Comparison of ENCODE assay signal across 22 cellular contexts in the genomic region with DNA sequence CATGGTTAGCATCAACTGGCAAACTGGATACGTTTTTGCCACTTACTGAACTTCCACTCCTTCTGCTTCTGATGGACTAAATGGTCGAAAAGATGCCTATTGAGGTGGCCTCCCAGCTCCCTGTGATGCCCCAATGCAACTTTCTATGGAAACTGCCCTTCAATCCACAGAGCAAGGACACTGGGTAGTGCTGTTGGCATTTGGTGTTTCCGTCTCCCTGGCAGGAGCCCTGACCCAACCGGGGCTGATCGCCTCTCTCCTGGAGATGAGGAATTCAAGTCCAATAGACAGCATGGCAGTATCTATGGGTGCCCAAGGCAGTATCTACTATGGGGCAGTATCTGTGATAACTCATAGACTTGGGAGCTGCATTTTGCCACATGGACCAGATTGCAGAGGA.
"Had no signal": no experiment of that assay in that cellular context is flagged by ENCODE, and none has a peak within 500 bp of the region (broad histone marks: within the 10 kb centered on the region; RNA-seq: fewer than 3 reads in every experiment).

No MANE protein-coding gene starts in this region.

- H3K27ac ChIP-seq: KMS-11, RWPE1, SJSA1, SK-N-MC had no signal

- H3K4me3 ChIP-seq: SJSA1, SK-N-MC had no signal

- H3K27me3 ChIP-seq: SJSA1 had no signal

- ATAC-seq: HepG2, Panc1, PC-3 had no signal

- FAIRE-seq: HepG2 had no signal

- DNase-seq: IMR-90, Kasumi-1, MM.1S, NCI-H1092 treated with DMSO at 0.1 percent for 48 hours, NCI-H1436, NCI-H187, NCI-H2029, NCI-H2081 treated with DMSO at 0.1 percent for 48 hours, NCI-H2171, NCI-H226, NCI-H446, NCI-H510A, NCI-H524 treated with DMSO at 0.1 percent for 48 hours, NCI-H774, PC-3, SIG-M5 had no signal

- H3K9me3 ChIP-seq: SJSA1 had no signal

- H3K36me3 ChIP-seq: SJSA1 had no signal
